10 cellular contexts compared by ENCODE assay signal in the genomic region with DNA sequence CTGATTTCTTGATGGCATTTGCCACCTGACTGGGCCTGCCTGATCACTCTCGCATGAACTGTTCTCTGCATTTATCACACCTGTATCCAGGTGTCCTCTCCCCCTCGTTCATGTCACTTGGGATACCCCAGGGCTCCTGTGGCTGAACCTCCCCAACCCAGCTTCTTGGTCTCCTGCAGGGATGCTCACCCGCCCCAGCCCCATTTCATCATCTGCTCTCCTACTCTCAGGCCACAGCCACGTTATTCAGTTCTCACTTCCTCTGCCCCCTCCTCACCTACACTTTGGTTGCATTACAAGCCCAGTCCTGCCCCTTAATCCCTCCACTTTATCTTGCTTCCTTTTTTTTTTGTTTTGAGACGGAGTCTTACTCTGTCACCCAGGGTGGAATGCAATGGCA. TPM values are rescaled to one million over a fixed set of nuclear protein-coding genes. Genes with fewer than 3 reads are reported as not detected.
DNase-seq lines count a peak whose midpoint lies in the region; ATAC-seq and TF ChIP-seq lines count a peak whose summit lies in the region.
"Had no signal": no experiment of that assay in that cellular context is flagged by ENCODE, and none has a peak within 500 bp of the region (broad histone marks: within the 10 kb centered on the region; RNA-seq: fewer than 3 reads in every experiment).

No MANE protein-coding gene starts in this region.

- H3K4me1 ChIP-seq in Loucy (ENCODE audit: insufficient read depth, low read length, poor library complexity, severe bottlenecking): peaks cover 8% of the 10 kb centered on the region
- no peaks in the 10 kb centered on the region for H3K4me1 ChIP-seq in mesendoderm (ENCODE audit: control insufficient read depth, low read depth, low read length)
- H3K4me1 ChIP-seq: testis had no signal

- WGBS in mesendoderm (ENCODE audit: extremely low coverage, insufficient coverage, low lambda C conversion rate): no CpG with 5 or more reads among the region's 5 CpGs

- peak overlapping the region; percentile 19 for H2AK5ac ChIP-seq in mesendoderm (ENCODE audit: low read length)

- H4K8ac ChIP-seq in mesendoderm (ENCODE audit: low read depth, low read length): no peak overlapping the region

- H2BK5ac ChIP-seq in mesendoderm (ENCODE audit: low read length): no peak overlapping the region

- H3K9me3 ChIP-seq in Loucy (ENCODE audit: insufficient read depth, low read depth, low read length): no peaks in the 10 kb centered on the region
- H3K9me3 ChIP-seq: testis had no signal

- H3K4me2 ChIP-seq in Loucy (ENCODE audit: low read depth, low read length, poor library complexity, severe bottlenecking): no peak overlapping the region
- H3K4me2 ChIP-seq in mesendoderm (ENCODE audit: low read length): no peak overlapping the region

- H3K23ac ChIP-seq in mesendoderm (ENCODE audit: low read length): no peak overlapping the region

- H3K9ac ChIP-seq in Loucy (ENCODE audit: low read depth, low read length, poor library complexity, severe bottlenecking): no peak overlapping the region
- H3K9ac ChIP-seq in mesendoderm (ENCODE audit: low read length): no peak overlapping the region

- no peaks in the 10 kb centered on the region for H3F3A ChIP-seq in Loucy (ENCODE audit: low read depth)

- H3K4me1 Mint-ChIP-seq in HFFc6 (ENCODE audit: low read depth): peaks cover 19% of the 10 kb centered on the region

- no peak overlapping the region for H3K27ac ChIP-seq in mesendoderm (ENCODE audit: low read depth, low read length)
- H3K27ac ChIP-seq: testis had no signal

- no peaks in the 10 kb centered on the region for H3K36me3 Mint-ChIP-seq in HFFc6 (ENCODE audit: low read depth)
- H3K36me3 Mint-ChIP-seq: CD4-positive, CD25-positive, alpha-beta regulatory T cell had no signal

- no peak overlapping the region for H2BK120ac ChIP-seq in mesendoderm (ENCODE audit: low read depth, low read length)

- peaks cover 10% of the 10 kb centered on the region for H3K27me3 Mint-ChIP-seq in HFFc6 (ENCODE audit: insufficient read depth)

- DNase-seq in GM10248 (ENCODE audit: extremely low spot score): peak; percentile 33
- peak; percentile 6 for DNase-seq in SKM-1 (lab: John Stamatoyannopoulos, UW; ENCODE audit: unreplicated experiment)
- peak; percentile 47 for DNase-seq in mesendoderm
- no peak for DNase-seq in NCI-H187 (lab: John Stamatoyannopoulos, UW)
- DNase-seq in HFFc6: no peak

- peak overlapping the region; percentile 65 for H2AFZ ChIP-seq in Loucy (ENCODE audit: low read length)

- no peaks in the 10 kb centered on the region for H4K20me1 ChIP-seq in Loucy (ENCODE audit: insufficient read depth, low read length, poor library complexity, severe bottlenecking)

- no peaks in the 10 kb centered on the region for H3K9me3 Mint-ChIP-seq in HFFc6
- H3K9me3 Mint-ChIP-seq: activated T-cell treated with anti-CD3 and anti-CD28 coated beads, Interleukin-2, amount 50 U/mL, for 4 hours had no signal

- no peak overlapping the region for H3K4me3 Mint-ChIP-seq in HFFc6
- H3K4me3 Mint-ChIP-seq: activated T-cell treated with anti-CD3 and anti-CD28 coated beads, Interleukin-2, amount 50 U/mL, for 4 hours; CD4-positive, CD25-positive, alpha-beta regulatory T cell had no signal

- H4K5ac ChIP-seq in mesendoderm (ENCODE audit: low read length): no peak overlapping the region

- no peaks in the 10 kb centered on the region for H3K9me2 ChIP-seq in Loucy (replicated peaks; ENCODE audit: low read depth, low read length)

- H3K4me3 ChIP-seq in Loucy (ENCODE audit: low read length, poor library complexity, severe bottlenecking) (no peak overlapping the region), mesendoderm (ENCODE audit: low read length) (no peak overlapping the region)
- H3K4me3 ChIP-seq: testis had no signal

- POLR2A ChIA-PET in GM10248 (lab: Yijun Ruan, JAX): no interaction called here

- H3K36me3 ChIP-seq in Loucy (ENCODE audit: insufficient read depth, low read length) (no peaks in the 10 kb centered on the region), mesendoderm (ENCODE audit: control insufficient read depth, insufficient read depth, low read length) (no peaks in the 10 kb centered on the region)

- H3K27me3 ChIP-seq in Loucy (ENCODE audit: insufficient read depth, low read length, poor library complexity, severe bottlenecking) (no peaks in the 10 kb centered on the region), mesendoderm (ENCODE audit: insufficient read depth, low read length, poor library complexity) (no peaks in the 10 kb centered on the region)
- H3K27me3 ChIP-seq: testis had no signal

- H3K27ac Mint-ChIP-seq in HFFc6: no peak overlapping the region

- no peak overlapping the region for H2BK15ac ChIP-seq in mesendoderm (replicated peaks; ENCODE audit: low read depth)

- ATAC-seq in GM18498 (IDR thresholded peaks at IDR 0.05; ENCODE audit: unreplicated experiment): no peak

- H3K79me1 ChIP-seq in mesendoderm (ENCODE audit: low read length): no peaks in the 10 kb centered on the region

- H3K4ac ChIP-seq in mesendoderm (ENCODE audit: low read depth, low read length): no peak overlapping the region

- H3K79me2 ChIP-seq in Loucy (ENCODE audit: insufficient read depth, low read length) (no peaks in the 10 kb centered on the region), mesendoderm (ENCODE audit: control insufficient read depth, insufficient read depth, low read length) (no peaks in the 10 kb centered on the region)

- CTCF ChIA-PET in GM10248 (lab: Yijun Ruan, JAX): interaction anchor here (1.0 to 3.2 kb wide), 31 partner anchors 8 to 419 kb away, joined by 3 to 47 read pairs (median 7); a partner anchor contains a TSS

- no peak overlapping the region for H3K18ac ChIP-seq in mesendoderm (ENCODE audit: low read length)

- H3K56ac ChIP-seq in mesendoderm (ENCODE audit: low read length): no peak overlapping the region

- TF ChIP-seq CTCF in GM10248 (IDR thresholded peaks at IDR 0.05; ENCODE audit: control extremely low read depth, extremely low read depth, low read depth, missing control alignments) (no peak), Loucy (conservative IDR thresholded peaks at IDR 0.05; ENCODE audit: low read length) (no peak), HFFc6 (IDR thresholded peaks at IDR 0.05) (no peak)

RNA-seq across cellular contexts. Expression of a gene that starts 35.5 kb away (rescaled TPM):
- 365 TPM for polyA plus RNA-seq in mesendoderm (2013, experiment 1 of 2)
- polyA plus RNA-seq in mesendoderm (2013, experiment 2 of 2): 358 TPM
- total RNA-seq in HFFc6 (2021; fragmentation: NEBNext Ultra II Directional; extraction: Animal tissue kit (Norgen Biotek cat#: 25700)): 100 to 1,000 TPM; 471 to 545 (median 497) TPM

RNA-seq across cellular contexts. Expression of a gene that starts 51.4 kb away (rescaled TPM):
- 11.3 TPM for polyA plus RNA-seq in mesendoderm (2013, experiment 1 of 2)
- polyA plus RNA-seq in mesendoderm (2013, experiment 2 of 2): 11.2 TPM
- 10 to 100 TPM; 24.4 to 37.5 (median 25.0) TPM for total RNA-seq in HFFc6 (2021; fragmentation: NEBNext Ultra II Directional; extraction: Animal tissue kit (Norgen Biotek cat#: 25700))

Comparison
In these comparisons a context has a peak if more than half of its experiments do, and no peak if none do; other contexts are left out.
1. DNase-seq: peak in GM10248 (single experiment), SKM-1 (single experiment) and mesendoderm (single experiment); none in NCI-H187 (0 of 2) and HFFc6 (single experiment).